ENCODE assay signal across 1 cellular context in genomic region chr12:14366211-14366762, GRCh38.
TF ChIP-seq lines count a peak whose summit lies in the region.

No MANE protein-coding gene starts in this region.

TF ChIP-seq in IMR-90, 13 proteins besides CTCF, POLR2A, EP300 and RAD21:
- TF ChIP-seq ELK1 (IDR thresholded peaks at IDR 0.05; ENCODE audit: borderline replicate concordance, low read depth, low read length) (no peak), FOS (IDR thresholded peaks at IDR 0.05; ENCODE audit: low read depth, low read length) (no peak), MAZ (IDR thresholded peaks at IDR 0.05; ENCODE audit: borderline replicate concordance, low read depth, low read length) (no peak), RCOR1 (IDR thresholded peaks at IDR 0.05; ENCODE audit: insufficient replicate concordance, low read length) (no peak), RFX5 (IDR thresholded peaks at IDR 0.05; ENCODE audit: low read depth, low read length) (no peak), BHLHE40 (IDR thresholded peaks at IDR 0.05; ENCODE audit: low read depth, low read length) (no peak), SMC3 (IDR thresholded peaks at IDR 0.05; ENCODE audit: low read depth, low read length) (peak; percentile 16; the same call in 1 of the 2 replicates), MAFK (IDR thresholded peaks at IDR 0.05; ENCODE audit: low read depth, low read length) (no peak), CEBPB (IDR thresholded peaks at IDR 0.05; ENCODE audit: low read depth, low read length) (no peak)
